In genomic region chr2:117994729-117995128, GRCh38 we compare ENCODE assay signal across 28 cellular contexts.
"Had no signal": no experiment of that assay in that cellular context is flagged by ENCODE, and none has a peak within 500 bp of the region (broad histone marks: within the 10 kb centered on the region; RNA-seq: fewer than 3 reads in every experiment).

No MANE protein-coding gene starts in this region.

- H3K4me3 ChIP-seq: neural progenitor cell, ovary, psoas muscle, skin epidermis, stomach, thoracic aorta, thyroid gland, tibial nerve, upper lobe of left lung, vagina had no signal

- H3K27ac ChIP-seq: neural progenitor cell, ovary, parathyroid adenoma, psoas muscle, skin epidermis, stomach, thoracic aorta, thyroid gland, tibial nerve, upper lobe of left lung, vagina had no signal

- FAIRE-seq: urothelium cell line had no signal

- H3K4me1 Mint-ChIP-seq: nephron, neural progenitor cell had no signal

- ATAC-seq: natural killer cell; psoas muscle; right cardiac atrium; sciatic nerve; stimulated activated effector memory CD8-positive, alpha-beta T cell treated with anti-CD3 and anti-CD28 coated beads, Interleukin-12 subunit alpha, Interleukin-12 subunit beta, amount 100 ng/mL, for 72 hours; stimulated activated naive B cell treated with anti-CD40 and anti-IgM and Interleukin-4, amounts not matched to agents 10 μg/mL and 1 μg/mL and 100 μg/mL, for 72 hours had no signal

- H3K36me3 ChIP-seq: neural progenitor cell, ovary had no signal

- H3K27me3 Mint-ChIP-seq: progenitor cell of endocrine pancreas; stimulated activated naive B cell treated with anti-CD40 and anti-IgM and Interleukin-4, amounts not matched to agents 10 μg/mL and 1 μg/mL and 100 μg/mL, for 72 hours; stimulated activated naive CD8-positive, alpha-beta T cell treated with anti-CD3 and anti-CD28 coated beads, Interleukin-15, Interleukin-2, amounts not matched to agents 100 ng/mL and 50 ng/mL, for 24 hours had no signal

- H3K4me1 ChIP-seq: psoas muscle, vagina had no signal

- DNase-seq: natural killer cell; occipital lobe; ovary; posterior cingulate gyrus; psoas muscle; right cardiac atrium; stimulated activated CD4-positive, alpha-beta T cell treated with anti-CD3 and anti-CD28 coated beads, Interleukin-15, amount 100 ng/mL, for 24 hours; stimulated activated CD4-positive, alpha-beta T cell treated with anti-CD3 and anti-CD28 coated beads, Interleukin-2, amount 100 ng/mL, for 24 hours; stimulated activated CD4-positive, alpha-beta T cell treated with anti-CD3 and anti-CD28 coated beads, Interleukin-2, amount 100 ng/mL, for 48 hours; stimulated activated CD4-positive, alpha-beta T cell treated with anti-CD3 and anti-CD28 coated beads, Interleukin-4, amount 100 ng/mL, for 24 hours; stimulated activated naive B cell treated with anti-CD40 and anti-IgM and Interleukin-4, amounts not matched to agents 10 μg/mL and 1 μg/mL and 100 μg/mL, for 72 hours; stimulated activated naive CD4-positive, alpha-beta T cell treated with Interleukin-2 at 50 U/mL for 16 hours; stomach; thyroid gland; trophoblast cell; upper lobe of left lung had no signal

- H3K9me3 ChIP-seq: ovary, psoas muscle, stomach, thoracic aorta, thyroid gland, tibial nerve, upper lobe of left lung, vagina had no signal

- H3K27ac Mint-ChIP-seq: natural killer cell; nephron; neural progenitor cell; progenitor cell of endocrine pancreas; stimulated activated effector memory CD8-positive, alpha-beta T cell treated with anti-CD3 and anti-CD28 coated beads, Interleukin-12 subunit alpha, Interleukin-12 subunit beta, amount 100 ng/mL, for 72 hours; stimulated activated naive B cell treated with anti-CD40 and anti-IgM and Interleukin-4, amounts not matched to agents 10 μg/mL and 1 μg/mL and 100 μg/mL, for 72 hours; stimulated activated naive CD8-positive, alpha-beta T cell treated with anti-CD3 and anti-CD28 coated beads, Interleukin-15, Interleukin-2, amounts not matched to agents 100 ng/mL and 50 ng/mL, for 24 hours had no signal

- H3K4me3 Mint-ChIP-seq: natural killer cell; nephron; neural progenitor cell; stimulated activated effector memory CD8-positive, alpha-beta T cell treated with anti-CD3 and anti-CD28 coated beads, Interleukin-12 subunit alpha, Interleukin-12 subunit beta, amount 100 ng/mL, for 72 hours; stimulated activated naive B cell treated with anti-CD40 and anti-IgM and Interleukin-4, amounts not matched to agents 10 μg/mL and 1 μg/mL and 100 μg/mL, for 72 hours; stimulated activated naive CD8-positive, alpha-beta T cell treated with anti-CD3 and anti-CD28 coated beads, Interleukin-15, Interleukin-2, amounts not matched to agents 100 ng/mL and 50 ng/mL, for 24 hours had no signal

- H3K27me3 ChIP-seq: neural progenitor cell, ovary, stomach, thyroid gland, tibial nerve, upper lobe of left lung, vagina had no signal

- H3K9ac ChIP-seq: neural progenitor cell, parathyroid adenoma had no signal
